2 cellular contexts compared by ENCODE assay signal in genomic region chr7:27170494-27170811, GRCh38.
TF ChIP-seq lines count a peak whose summit lies in the region.

No MANE protein-coding gene starts in this region.

TF ChIP-seq in A549, 52 proteins besides CTCF, POLR2A, EP300 and RAD21 (continued from another document):
- TF ChIP-seq ZC3H11A (IDR thresholded peaks at IDR 0.05) = no peak
- TF ChIP-seq ZFP36 (IDR thresholded peaks at IDR 0.05; ENCODE audit: borderline replicate concordance, partially characterized antibody) = no peak
- no peak for TF ChIP-seq HEYL (CRISPR knock-in tag; IDR thresholded peaks at IDR 0.05)
- TF ChIP-seq MYC (IDR thresholded peaks at IDR 0.05; ENCODE audit: borderline replicate concordance, low read length) = no peak
- TF ChIP-seq ZNF302 (CRISPR knock-in tag; IDR thresholded peaks at IDR 0.05) = no peak
- no peak for TF ChIP-seq HMGXB4 (CRISPR knock-in tag; IDR thresholded peaks at IDR 0.05; ENCODE audit: borderline replicate concordance)
- no peak for TF ChIP-seq MAFK (IDR thresholded peaks at IDR 0.05; ENCODE audit: partially characterized antibody)
- no peak for TF ChIP-seq RNF2 (IDR thresholded peaks at IDR 0.05; ENCODE audit: borderline replicate concordance, low read depth)
- TF ChIP-seq TP53 (CRISPR knock-in tag; IDR thresholded peaks at IDR 0.05) = no peak
- TF ChIP-seq CBX2 (IDR thresholded peaks at IDR 0.05; ENCODE audit: borderline replicate concordance, low read depth) = no peak
- TF ChIP-seq HOXB13 (CRISPR knock-in tag; IDR thresholded peaks at IDR 0.05; ENCODE audit: low read depth) = no peak
- no peak for TF ChIP-seq JUN (IDR thresholded peaks at IDR 0.05)
- TF ChIP-seq CBX8 (IDR thresholded peaks at IDR 0.05) = no peak
- no peak for TF ChIP-seq E2F6 (IDR thresholded peaks at IDR 0.05; ENCODE audit: borderline replicate concordance, low read depth)
- TF ChIP-seq POLR2AphosphoS2 (conservative IDR thresholded peaks at IDR 0.05; ENCODE audit: low read length) = no peak
- no peak for TF ChIP-seq MAZ (IDR thresholded peaks at IDR 0.05; ENCODE audit: borderline replicate concordance, low read depth, low read length)
- no peak for TF ChIP-seq PHF8 (IDR thresholded peaks at IDR 0.05; ENCODE audit: borderline replicate concordance, low read depth)
- TF ChIP-seq RFX5 (IDR thresholded peaks at IDR 0.05) = no peak
- no peak for TF ChIP-seq EHF (CRISPR knock-in tag; IDR thresholded peaks at IDR 0.05)

TF ChIP-seq in HEK293, 187 proteins besides CTCF, POLR2A, EP300 and RAD21:
- 0 out of 2 replicates have a peak, but pooled peaks have one; percentile 29 for TF ChIP-seq KLF10 (tag by site-specific recombination; IDR thresholded peaks at IDR 0.05)
- TF ChIP-seq PRDM6 (tag by site-specific recombination; IDR thresholded peaks at IDR 0.05) = peak; percentile 94
- no peak for TF ChIP-seq PRDM4 (tag by site-specific recombination; IDR thresholded peaks at IDR 0.05)
